ENCODE assay signal across 9 cellular contexts in the genomic region with DNA sequence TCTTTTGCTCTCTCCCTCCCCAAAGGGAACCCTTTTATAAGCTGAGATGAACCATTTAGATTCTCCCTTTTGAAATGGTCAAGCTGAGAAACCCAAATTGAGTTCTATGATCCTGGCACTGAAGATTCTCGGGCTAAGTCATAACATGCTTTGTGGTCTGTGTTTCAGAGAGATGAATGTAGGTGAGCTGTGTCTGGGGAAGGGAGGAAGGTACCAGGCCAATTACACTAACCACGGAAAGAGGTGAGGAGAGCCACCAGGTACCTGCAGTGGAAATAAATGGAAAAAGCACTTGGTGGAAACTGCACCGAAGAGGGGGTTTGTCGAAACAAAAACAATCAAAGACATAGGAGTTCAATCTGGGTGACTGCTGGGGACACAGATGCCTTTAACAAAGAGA. TPM values are rescaled to one million over a fixed set of nuclear protein-coding genes. Genes with fewer than 3 reads are reported as not detected.
A peak's percentile ranks its signal among the peaks of the same experiment; 100 is the strongest.
DNase-seq lines count a peak whose midpoint lies in the region; ATAC-seq lines count a peak whose summit lies in the region.
"Had no signal": no experiment of that assay in that cellular context is flagged by ENCODE, and none has a peak within 500 bp of the region (broad histone marks: within the 10 kb centered on the region; RNA-seq: fewer than 3 reads in every experiment).

No MANE protein-coding gene starts in this region.

- CTCF ChIA-PET in activated CD4-positive, alpha-beta memory T cell treated with anti-CD3 and anti-CD28 coated beads for 36 hours (lab: Charles Lee), result interaction anchor here (0.7 kb wide), 1 partner anchor 14 kb away, joined by 6 read pairs; no protein-coding TSS in a partner anchor

- DNase-seq in activated CD4-positive, alpha-beta memory T cell treated with anti-CD3 and anti-CD28 coated beads for 36 hours, result peak; percentile 31
- DNase-seq in posterior vena cava (ENCODE audit: low spot score), result no peak
- no peak for DNase-seq in occipital lobe (lab: John Stamatoyannopoulos, UW)
- no peak for DNase-seq in LoVo (ENCODE audit: low spot score)
- DNase-seq in mesenteric fat pad (ENCODE audit: low spot score), result no peak
- DNase-seq: EL had no signal

- no peak overlapping the region for H3K9ac ChIP-seq in mucosa of rectum (ENCODE audit: low read depth in 1 of 2, low read length in 2 of 2)

- peak overlapping the region; percentile 7 for H2AFZ ChIP-seq in ACC112 (ENCODE audit: low read length, unreplicated experiment)

- H3K9me3 ChIP-seq in mucosa of rectum (ENCODE audit: control insufficient read depth in 2 of 2, low read length in 2 of 2), result no peaks in the 10 kb centered on the region

- POLR2A ChIA-PET in activated CD4-positive, alpha-beta memory T cell treated with anti-CD3 and anti-CD28 coated beads for 36 hours (lab: Charles Lee), result interaction anchor here (2.8 to 3.5 kb wide), 2 partner anchors 11 to 14 kb away, joined by 14 to 17 read pairs; a partner anchor contains a TSS

- H3K27ac Mint-ChIP-seq in activated CD4-positive, alpha-beta memory T cell treated with anti-CD3 and anti-CD28 coated beads for 36 hours, result peak overlapping the region; percentile 74

- peak; percentile 34 for ATAC-seq in GM21717 (IDR thresholded peaks at IDR 0.05; ENCODE audit: unreplicated experiment)

- H3K79me2 ChIP-seq in ACC112 (ENCODE audit: control insufficient read depth, insufficient read depth, low read length, unreplicated experiment), result peaks cover 40% of the 10 kb centered on the region

- H3K36me3 Mint-ChIP-seq in activated CD4-positive, alpha-beta memory T cell treated with anti-CD3 and anti-CD28 coated beads for 36 hours, result peaks cover 18% of the 10 kb centered on the region

- H3K36me3 ChIP-seq in ACC112 (ENCODE audit: insufficient read depth, low read length), result 0 out of 2 replicates have a peak, but pooled peaks cover 2% of the 10 kb centered on the region
- peaks cover 5 to 7% of the 10 kb centered on the region in 2 donors for H3K36me3 ChIP-seq in mucosa of rectum (ENCODE audit: control insufficient read depth in 2 of 2, insufficient read depth in 2 of 2, low read length in 2 of 2)

- H3K4me3 ChIP-seq in ACC112 (ENCODE audit: low read depth, low read length) (peak overlapping the region; percentile 89), mucosa of rectum (ENCODE audit: low read length in 2 of 2) (peak overlapping the region in 1 of 2 donors; percentile 61)

- no peaks in the 10 kb centered on the region for H3K27me3 ChIP-seq in ACC112 (ENCODE audit: insufficient read depth, low read length)
- no peaks in the 10 kb centered on the region for H3K27me3 ChIP-seq in mucosa of rectum (ENCODE audit: control insufficient read depth in 2 of 2, insufficient read depth in 2 of 2, low read length in 2 of 2)

- H3K9me3 Mint-ChIP-seq in activated CD4-positive, alpha-beta memory T cell treated with anti-CD3 and anti-CD28 coated beads for 36 hours, result no peaks in the 10 kb centered on the region

- no peaks in the 10 kb centered on the region for H3K27me3 Mint-ChIP-seq in activated CD4-positive, alpha-beta memory T cell treated with anti-CD3 and anti-CD28 coated beads for 36 hours

- H3K4me1 ChIP-seq in ACC112 (ENCODE audit: control insufficient read depth, insufficient read depth, low read length, unreplicated experiment) (peaks cover 43% of the 10 kb centered on the region), mucosa of rectum (ENCODE audit: control insufficient read depth in 2 of 2, insufficient read depth in 2 of 2, low read length in 2 of 2) (peaks cover 25 to 27% of the 10 kb centered on the region in 2 donors)

- H3K27ac ChIP-seq in ACC112 (ENCODE audit: low read depth, low read length), result peak overlapping the region; percentile 76
- H3K27ac ChIP-seq in mucosa of rectum (ENCODE audit: low read depth in 2 of 2, low read length in 2 of 2), result peak overlapping the region; percentile 53 to 72

- intact Hi-C loops in activated CD4-positive, alpha-beta memory T cell treated with anti-CD3 and anti-CD28 coated beads for 36 hours (cut with micrococcal nuclease), result loop anchor here (2.0 to 5.0 kb wide), 3 partner anchors 119 to 259 kb away; a partner anchor contains a TSS
- intact Hi-C loops in posterior vena cava (cut with DNase I), result no loop called here

- peaks cover 57% of the 10 kb centered on the region for H3K4me1 Mint-ChIP-seq in activated CD4-positive, alpha-beta memory T cell treated with anti-CD3 and anti-CD28 coated beads for 36 hours (ENCODE audit: low read depth)

- H3K4me3 Mint-ChIP-seq in activated CD4-positive, alpha-beta memory T cell treated with anti-CD3 and anti-CD28 coated beads for 36 hours, result peak overlapping the region; percentile 48

RNA-seq across cellular contexts. Expression of a gene that starts 1.0 kb away (rescaled TPM):
- 10 to 100 TPM; 39.4 to 41.6 TPM for total RNA-seq in activated CD4-positive, alpha-beta memory T cell treated with anti-CD3 and anti-CD28 coated beads for 36 hours
- total RNA-seq in posterior vena cava (10 to 100 TPM; 10.4 to 12.2 TPM), occipital lobe (80.2 TPM), mesenteric fat pad (19.2 TPM)

RNA-seq across cellular contexts. Expression of a gene that starts 11.1 kb away (rescaled TPM):
- total RNA-seq in activated CD4-positive, alpha-beta memory T cell treated with anti-CD3 and anti-CD28 coated beads for 36 hours, result 10 to 100 TPM; 48.7 to 50.1 TPM
- total RNA-seq in posterior vena cava, result 10 to 100 TPM; 43.3 to 44.1 TPM
- 67.8 TPM for total RNA-seq in occipital lobe
- total RNA-seq in mesenteric fat pad, result 41.7 TPM
